16 cellular contexts compared by ENCODE assay signal in genomic region chr1:81226603-81226928, GRCh38.
"Had no signal": no experiment of that assay in that cellular context is flagged by ENCODE, and none has a peak within 500 bp of the region (broad histone marks: within the 10 kb centered on the region; RNA-seq: fewer than 3 reads in every experiment).

No MANE protein-coding gene starts in this region.

- ATAC-seq: activated CD4-positive, CD25-positive, alpha-beta regulatory T cell treated with anti-CD3 and anti-CD28 coated beads, Interleukin-2, amount 50 U/mL, for 24 hours; left lung had no signal

- H3K4me3 ChIP-seq: ascending aorta, breast epithelium, left lung, stomach, testis had no signal

- H3K4me1 ChIP-seq: ascending aorta, breast epithelium, left lung, stomach, testis had no signal

- H3K36me3 ChIP-seq: ascending aorta, breast epithelium, left lung, neutrophil, stomach had no signal

- H3K27ac ChIP-seq: ascending aorta, breast epithelium, left lung, neutrophil, stomach, testis had no signal

- H3K27me3 ChIP-seq: ascending aorta, breast epithelium, left lung, neutrophil, stomach, testis had no signal

- H3K9me3 ChIP-seq: ascending aorta, breast epithelium, left lung, neutrophil, stomach, testis had no signal

- DNase-seq: activated naive CD4-positive, alpha-beta T cell treated with anti-CD3 and anti-CD28 coated beads, Interleukin-2, amount 10 ng/mL, durations not matched to agents 7 days and 5 days; activated T-cell treated with anti-CD3 and anti-CD28 coated beads, Interleukin-2, amount 50 U/mL, for 1 hour; effector memory CD4-positive, alpha-beta T cell; foreskin fibroblast; hippocampal formation; kidney; left lung; naive B cell; stimulated activated CD4-positive, alpha-beta T cell treated with anti-CD3 and anti-CD28 coated beads, Interleukin-12 subunit alpha, Interleukin-12 subunit beta, amount 100 ng/mL, for 4 hours; stimulated activated CD4-positive, alpha-beta T cell treated with anti-CD3 and anti-CD28 coated beads, Interleukin-2, amount 100 ng/mL, for 24 hours; stomach; testis had no signal
